ENCODE assay signal across 1 cellular context in the genomic region with DNA sequence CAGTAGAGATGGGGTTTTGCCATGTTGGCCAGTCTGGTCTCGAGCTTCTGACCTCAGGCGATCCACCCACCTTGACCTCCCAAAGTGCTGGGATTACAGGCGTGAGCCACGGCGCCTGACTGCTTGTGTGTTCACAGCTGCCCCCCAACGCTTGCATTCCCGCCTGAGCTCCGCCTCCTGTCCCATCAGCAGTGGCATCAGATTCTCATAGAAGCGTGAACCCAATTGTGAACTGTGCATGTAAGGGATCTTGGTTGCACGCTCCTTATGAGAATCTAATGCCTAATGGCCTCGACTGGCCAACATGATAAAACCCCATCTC.
TF ChIP-seq lines count a peak whose summit lies in the region.

No MANE protein-coding gene starts in this region.

TF ChIP-seq in A549, 52 proteins besides CTCF, POLR2A, EP300 and RAD21 (continued from another document):
- TF ChIP-seq, protein P1, sequence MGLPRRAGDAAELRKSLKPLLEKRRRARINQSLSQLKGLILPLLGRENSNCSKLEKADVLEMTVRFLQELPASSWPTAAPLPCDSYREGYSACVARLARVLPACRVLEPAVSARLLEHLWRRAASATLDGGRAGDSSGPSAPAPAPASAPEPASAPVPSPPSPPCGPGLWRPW (IDR thresholded peaks at IDR 0.05), result no peak
- no peak for TF ChIP-seq CEBPB (IDR thresholded peaks at IDR 0.05)
